7 cellular contexts compared by ENCODE assay signal in genomic region chr13:91667486-91667885, GRCh38.
"Had no signal": no experiment of that assay in that cellular context is flagged by ENCODE, and none has a peak within 500 bp of the region (broad histone marks: within the 10 kb centered on the region; RNA-seq: fewer than 3 reads in every experiment).

No MANE protein-coding gene starts in this region.

- H3K9ac ChIP-seq: KMS-11 had no signal

- DNase-seq: IMR-90, KBM-7, KG1 had no signal

- ATAC-seq: HepG2 had no signal

- H3K27ac ChIP-seq: HL-60, KMS-11 had no signal

- H3K4me2 ChIP-seq: KMS-11 had no signal

- FAIRE-seq: HepG2, HTR-8/SVneo had no signal
